In the genomic region with DNA sequence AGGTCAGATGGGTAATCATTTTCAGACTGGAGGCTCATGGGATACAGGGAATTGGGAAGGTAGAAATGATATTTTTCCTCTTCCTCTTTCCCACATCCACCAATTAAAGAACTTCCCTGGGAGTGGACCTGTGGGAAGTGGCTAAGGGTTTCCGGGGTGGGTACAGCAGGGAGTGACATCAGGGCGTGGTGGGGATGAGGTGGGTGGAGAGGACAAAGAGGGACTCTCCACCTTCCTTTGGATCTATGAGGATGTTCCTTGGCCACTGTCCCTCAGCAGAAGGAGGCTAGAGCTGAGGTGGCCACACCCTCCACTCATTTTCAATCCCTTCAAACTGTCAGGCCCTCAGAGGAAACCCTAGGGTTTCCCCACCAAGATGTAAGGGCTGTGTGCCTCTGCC, we compare ENCODE assay signal across 13 cellular contexts. TPM values are rescaled to one million over a fixed set of nuclear protein-coding genes. Genes with fewer than 3 reads are reported as not detected.
DNase-seq lines count a peak whose midpoint lies in the region; ATAC-seq and TF ChIP-seq lines count a peak whose summit lies in the region.
"Had no signal": no experiment of that assay in that cellular context is flagged by ENCODE, and none has a peak within 500 bp of the region (broad histone marks: within the 10 kb centered on the region; RNA-seq: fewer than 3 reads in every experiment).

No MANE protein-coding gene starts in this region.

- H3K27ac Mint-ChIP-seq in activated naive CD8-positive, alpha-beta T cell treated with anti-CD3 and anti-CD28 coated beads, Interleukin-2, amount 10 ng/mL, durations not matched to agents 7 days and 5 days = peak overlapping the region; percentile 69
- H3K27ac Mint-ChIP-seq in natural killer cell (peak overlapping the region; percentile 87 to 100), mesothelial cell of epicardium (no peak overlapping the region)

- DNase-seq in left ventricle myocardium inferior = no peak
- DNase-seq in left cardiac atrium = no peak
- no peak for DNase-seq in activated naive CD8-positive, alpha-beta T cell treated with anti-CD3 and anti-CD28 coated beads, Interleukin-2, amount 10 ng/mL, durations not matched to agents 7 days and 5 days
- DNase-seq in natural killer cell = no peak
- no peak for DNase-seq in activated CD4-positive, CD25-positive, alpha-beta regulatory T cell (lab: John Stamatoyannopoulos, UW)
- DNase-seq in mesothelial cell of epicardium (ENCODE audit: low spot score in 2 of 2, unreplicated experiment in 2 of 2) = no peak
- no peak for DNase-seq in SKM-1 (lab: John Stamatoyannopoulos, UW; ENCODE audit: unreplicated experiment)
- DNase-seq: DMS79 treated with DMSO at 0.1 percent for 48 hours, hypothalamus, mammary epithelial cell, occipital lobe had no signal

- intact Hi-C loops in left ventricle myocardium inferior (cut with micrococcal nuclease) (no loop called here), left cardiac atrium (cut with DNase I) (loop anchor here in 1 of 2 donors (5.0 kb wide), 1 partner anchor 41 kb away; no protein-coding TSS in a partner anchor), natural killer cell (cut with micrococcal nuclease) (no loop called here)

- no peaks in the 10 kb centered on the region for H3K36me3 ChIP-seq in left ventricle myocardium inferior
- H3K36me3 ChIP-seq: tibial artery had no signal

- no peak overlapping the region for H3K4me3 ChIP-seq in left ventricle myocardium inferior
- H3K4me3 ChIP-seq: tibial artery had no signal

- no peaks in the 10 kb centered on the region for H3K27me3 ChIP-seq in left ventricle myocardium inferior (ENCODE audit: low read depth)
- H3K27me3 ChIP-seq: tibial artery had no signal

- peaks cover 72% of the 10 kb centered on the region for H3K4me1 Mint-ChIP-seq in activated naive CD8-positive, alpha-beta T cell treated with anti-CD3 and anti-CD28 coated beads, Interleukin-2, amount 10 ng/mL, durations not matched to agents 7 days and 5 days
- H3K4me1 Mint-ChIP-seq in natural killer cell (peaks cover 94% of the 10 kb centered on the region in 2 donors), mesothelial cell of epicardium (peaks cover 24% of the 10 kb centered on the region)

- H3K36me3 Mint-ChIP-seq in activated naive CD8-positive, alpha-beta T cell treated with anti-CD3 and anti-CD28 coated beads, Interleukin-2, amount 10 ng/mL, durations not matched to agents 7 days and 5 days = peaks cover 46% of the 10 kb centered on the region
- H3K36me3 Mint-ChIP-seq in natural killer cell (no peaks in the 10 kb centered on the region), mesothelial cell of epicardium (peaks cover 4% of the 10 kb centered on the region)

- peaks cover 98% of the 10 kb centered on the region for H3K4me1 ChIP-seq in left ventricle myocardium inferior

- H3K4me3 Mint-ChIP-seq in activated naive CD8-positive, alpha-beta T cell treated with anti-CD3 and anti-CD28 coated beads, Interleukin-2, amount 10 ng/mL, durations not matched to agents 7 days and 5 days = no peak overlapping the region
- H3K4me3 Mint-ChIP-seq in natural killer cell (peak overlapping the region; percentile 45), mesothelial cell of epicardium (no peak overlapping the region)

- POLR2A ChIA-PET in activated naive CD8-positive, alpha-beta T cell treated with anti-CD3 and anti-CD28 coated beads, Interleukin-2, amount 10 ng/mL, durations not matched to agents 7 days and 5 days (lab: Charles Lee) = interaction anchor here (1.1 to 6.1 kb wide), 7 partner anchors 9 to 55 kb away, joined by 4 to 65 read pairs (median 43); a partner anchor contains a TSS

- H3K9me3 Mint-ChIP-seq in activated naive CD8-positive, alpha-beta T cell treated with anti-CD3 and anti-CD28 coated beads, Interleukin-2, amount 10 ng/mL, durations not matched to agents 7 days and 5 days = no peaks in the 10 kb centered on the region
- H3K9me3 Mint-ChIP-seq in natural killer cell (no peaks in the 10 kb centered on the region), mesothelial cell of epicardium (no peaks in the 10 kb centered on the region)

- ATAC-seq in left cardiac atrium (no peak), natural killer cell (peak in 2 of 3 donors; percentile 19 to 26), GM18498 (IDR thresholded peaks at IDR 0.05; ENCODE audit: unreplicated experiment) (no peak)
- ATAC-seq in activated naive CD8-positive, alpha-beta T cell treated with anti-CD3 and anti-CD28 coated beads, Interleukin-2, amount 10 ng/mL, durations not matched to agents 7 days and 5 days (ENCODE audit: low read depth) = no peak

- H3K27me3 Mint-ChIP-seq in activated naive CD8-positive, alpha-beta T cell treated with anti-CD3 and anti-CD28 coated beads, Interleukin-2, amount 10 ng/mL, durations not matched to agents 7 days and 5 days = no peaks in the 10 kb centered on the region
- H3K27me3 Mint-ChIP-seq in natural killer cell (ENCODE audit: low read depth in 2 of 2) (no peaks in the 10 kb centered on the region), mesothelial cell of epicardium (ENCODE audit: low read depth) (peaks cover 3% of the 10 kb centered on the region)

- no peaks in the 10 kb centered on the region for H3K9me3 ChIP-seq in left ventricle myocardium inferior (replicated peaks)
- H3K9me3 ChIP-seq: tibial artery had no signal

- TF ChIP-seq CTCF in left ventricle myocardium inferior (IDR thresholded peaks at IDR 0.05; ENCODE audit: borderline replicate concordance) (no peak), natural killer cell (IDR thresholded peaks at IDR 0.05) (no peak), mesothelial cell of epicardium (IDR thresholded peaks at IDR 0.05; ENCODE audit: unreplicated experiment) (no peak)

- peak overlapping the region; percentile 83 for H3K27ac ChIP-seq in left ventricle myocardium inferior (replicated peaks)
- H3K27ac ChIP-seq: tibial artery had no signal

RNA-seq across cellular contexts. Expression of a gene that starts 54.7 kb away (rescaled TPM):
- total RNA-seq in left ventricle myocardium inferior = 10.9 TPM
- 10 to 100 TPM; 11.8 to 21.4 TPM for total RNA-seq in left cardiac atrium
- total RNA-seq in activated naive CD8-positive, alpha-beta T cell treated with anti-CD3 and anti-CD28 coated beads, Interleukin-2, amount 10 ng/mL, durations not matched to agents 7 days and 5 days = 100 to 1,000 TPM; 228 to 238 TPM
- total RNA-seq in natural killer cell = 1,000 to 10,000 TPM; 1,190 to 1,513 (median 1,282) TPM
- 33.1 to 35.6 TPM (median 33.3 TPM) in 3 replicates for total RNA-seq in mesothelial cell of epicardium

Comparison
In these comparisons a context has a peak if more than half of its experiments do, and no peak if none do; other contexts are left out.
1. ATAC-seq: peak in natural killer cell (2 of 3); none in left cardiac atrium (0 of 2), activated naive CD8-positive, alpha-beta T cell treated with anti-CD3 and anti-CD28 coated beads, Interleukin-2, amount 10 ng/mL, durations not matched to agents 7 days and 5 days (single experiment) and GM18498 (single experiment).
2. RNA of a gene that starts 54.7 kb away (total RNA-seq): 1,190 to 1,513 TPM in natural killer cell; 228 to 238 TPM in activated naive CD8-positive, alpha-beta T cell treated with anti-CD3 and anti-CD28 coated beads, Interleukin-2, amount 10 ng/mL, durations not matched to agents 7 days and 5 days, 33.1 to 35.6 TPM in mesothelial cell of epicardium, 11.8 to 21.4 TPM in left cardiac atrium and 10.9 TPM in left ventricle myocardium inferior (single experiment); every median in the first group is over 4 times any median in the second.